In genomic region chr17:78921437-78921971, GRCh38 we compare ENCODE assay signal across 1 cellular context.
TF ChIP-seq lines count a peak whose summit lies in the region.

No MANE protein-coding gene starts in this region.

TF ChIP-seq in K562, 482 proteins besides CTCF, POLR2A, EP300 and RAD21 (continued from another document and continues in another):
- TF ChIP-seq MIER1 (IDR thresholded peaks at IDR 0.05; ENCODE audit: low read depth) (no peak), ATF7 (IDR thresholded peaks at IDR 0.05) (0 out of 2 replicates have a peak, but pooled peaks have one; percentile 37), ZFPM2 (CRISPR knock-in tag; IDR thresholded peaks at IDR 0.05) (no peak), ZNF165 (CRISPR knock-in tag; IDR thresholded peaks at IDR 0.05; ENCODE audit: borderline replicate concordance) (no peak), THRAP3 (IDR thresholded peaks at IDR 0.05; ENCODE audit: borderline replicate concordance) (no peak), CBFA2T3 (IDR thresholded peaks at IDR 0.05) (peak; percentile 84), RFX1 (IDR thresholded peaks at IDR 0.05) (no peak), CBFA2T2 (conservative IDR thresholded peaks at IDR 0.05) (peak; percentile 71), DMBX1 (CRISPR knock-in tag; IDR thresholded peaks at IDR 0.05; ENCODE audit: borderline replicate concordance) (no peak), ZSCAN29 (IDR thresholded peaks at IDR 0.05) (no peak), CTBP1 (IDR thresholded peaks at IDR 0.05; ENCODE audit: borderline replicate concordance) (peak; percentile 94), GABPB1 (CRISPR knock-in tag; IDR thresholded peaks at IDR 0.05) (0 out of 2 replicates have a peak, but pooled peaks have one; percentile 19), PBX2 (CRISPR knock-in tag; IDR thresholded peaks at IDR 0.05; ENCODE audit: low read depth) (no peak), PBX2 (tag; conservative IDR thresholded peaks at IDR 0.05; ENCODE audit: low read depth) (no peak), NKRF (IDR thresholded peaks at IDR 0.05; ENCODE audit: borderline replicate concordance) (no peak), PPARD (CRISPR knock-in tag; IDR thresholded peaks at IDR 0.05) (no peak), CBX2 (IDR thresholded peaks at IDR 0.05; ENCODE audit: insufficient read depth, low read length, poor library complexity, severe bottlenecking) (no peak), NCOR1 (IDR thresholded peaks at IDR 0.05) (peak; percentile 50; the same call in 1 of the 2 replicates), SMARCB1 (IDR thresholded peaks at IDR 0.05; ENCODE audit: insufficient read length, low read depth) (no peak), ID3 (CRISPR knock-in tag; IDR thresholded peaks at IDR 0.05) (no peak), ID3 (tag; IDR thresholded peaks at IDR 0.05) (no peak), ZNF644 (tag; IDR thresholded peaks at IDR 0.05; ENCODE audit: low read depth) (no peak), ESRRA (IDR thresholded peaks at IDR 0.05; ENCODE audit: borderline replicate concordance, low read depth) (peak; percentile 39; the same call in 1 of the 2 replicates), TFAM (CRISPR knock-in tag; conservative IDR thresholded peaks at IDR 0.05) (no peak), CCNT2 (IDR thresholded peaks at IDR 0.05; ENCODE audit: borderline replicate concordance, extremely low read depth, insufficient read length, low read depth, low read length) (peak; percentile 39), SPI1 (IDR thresholded peaks at IDR 0.05; ENCODE audit: borderline replicate concordance, low read depth, low read length) (no peak), SREBF1 (IDR thresholded peaks at IDR 0.05; ENCODE audit: borderline replicate concordance, low read depth, low read length) (no peak), ZBTB40 (IDR thresholded peaks at IDR 0.05) (no peak), ZBTB40 (CRISPR knock-in tag; IDR thresholded peaks at IDR 0.05) (no peak), ZNF239 (CRISPR knock-in tag; IDR thresholded peaks at IDR 0.05) (no peak), ZNF212 (CRISPR knock-in tag; IDR thresholded peaks at IDR 0.05) (no peak), E2F5 (CRISPR knock-in tag; IDR thresholded peaks at IDR 0.05) (no peak), MCM3 (IDR thresholded peaks at IDR 0.05) (no peak), NR4A1 (CRISPR knock-in tag; IDR thresholded peaks at IDR 0.05) (no peak), NR4A1 (tag; IDR thresholded peaks at IDR 0.05) (no peak), KLF16 (IDR thresholded peaks at IDR 0.05) (peak; percentile 29; the same call in 1 of the 2 replicates), ZNF143 (CRISPR knock-in tag; IDR thresholded peaks at IDR 0.05) (no peak), DNMT1 (IDR thresholded peaks at IDR 0.05) (no peak), L3MBTL2 (IDR thresholded peaks at IDR 0.05) (no peak)
- TF ChIP-seq, protein P1, sequence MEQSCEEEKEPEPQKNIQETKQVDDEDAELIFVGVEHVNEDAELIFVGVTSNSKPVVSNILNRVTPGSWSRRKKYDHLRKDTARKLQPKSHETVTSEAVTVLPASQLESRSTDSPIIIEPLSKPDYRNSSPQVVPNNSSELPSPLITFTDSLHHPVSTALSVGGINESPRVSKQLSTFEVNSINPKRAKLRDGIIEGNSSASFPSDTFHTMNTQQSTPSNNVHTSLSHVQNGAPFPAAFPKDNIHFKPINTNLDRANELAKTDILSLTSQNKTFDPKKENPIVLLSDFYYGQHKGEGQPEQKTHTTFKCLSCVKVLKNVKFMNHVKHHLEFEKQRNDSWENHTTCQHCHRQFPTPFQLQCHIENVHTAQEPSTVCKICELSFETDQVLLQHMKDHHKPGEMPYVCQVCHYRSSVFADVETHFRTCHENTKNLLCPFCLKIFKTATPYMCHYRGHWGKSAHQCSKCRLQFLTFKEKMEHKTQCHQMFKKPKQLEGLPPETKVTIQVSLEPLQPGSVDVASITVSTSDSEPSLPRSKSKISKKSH (CRISPR knock-in tag; IDR thresholded peaks at IDR 0.05): no peak
- TF ChIP-seq, protein P2, sequence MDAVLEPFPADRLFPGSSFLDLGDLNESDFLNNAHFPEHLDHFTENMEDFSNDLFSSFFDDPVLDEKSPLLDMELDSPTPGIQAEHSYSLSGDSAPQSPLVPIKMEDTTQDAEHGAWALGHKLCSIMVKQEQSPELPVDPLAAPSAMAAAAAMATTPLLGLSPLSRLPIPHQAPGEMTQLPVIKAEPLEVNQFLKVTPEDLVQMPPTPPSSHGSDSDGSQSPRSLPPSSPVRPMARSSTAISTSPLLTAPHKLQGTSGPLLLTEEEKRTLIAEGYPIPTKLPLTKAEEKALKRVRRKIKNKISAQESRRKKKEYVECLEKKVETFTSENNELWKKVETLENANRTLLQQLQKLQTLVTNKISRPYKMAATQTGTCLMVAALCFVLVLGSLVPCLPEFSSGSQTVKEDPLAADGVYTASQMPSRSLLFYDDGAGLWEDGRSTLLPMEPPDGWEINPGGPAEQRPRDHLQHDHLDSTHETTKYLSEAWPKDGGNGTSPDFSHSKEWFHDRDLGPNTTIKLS (IDR thresholded peaks at IDR 0.05; ENCODE audit: borderline replicate concordance, low read depth): no peak
- TF ChIP-seq, protein P3, sequence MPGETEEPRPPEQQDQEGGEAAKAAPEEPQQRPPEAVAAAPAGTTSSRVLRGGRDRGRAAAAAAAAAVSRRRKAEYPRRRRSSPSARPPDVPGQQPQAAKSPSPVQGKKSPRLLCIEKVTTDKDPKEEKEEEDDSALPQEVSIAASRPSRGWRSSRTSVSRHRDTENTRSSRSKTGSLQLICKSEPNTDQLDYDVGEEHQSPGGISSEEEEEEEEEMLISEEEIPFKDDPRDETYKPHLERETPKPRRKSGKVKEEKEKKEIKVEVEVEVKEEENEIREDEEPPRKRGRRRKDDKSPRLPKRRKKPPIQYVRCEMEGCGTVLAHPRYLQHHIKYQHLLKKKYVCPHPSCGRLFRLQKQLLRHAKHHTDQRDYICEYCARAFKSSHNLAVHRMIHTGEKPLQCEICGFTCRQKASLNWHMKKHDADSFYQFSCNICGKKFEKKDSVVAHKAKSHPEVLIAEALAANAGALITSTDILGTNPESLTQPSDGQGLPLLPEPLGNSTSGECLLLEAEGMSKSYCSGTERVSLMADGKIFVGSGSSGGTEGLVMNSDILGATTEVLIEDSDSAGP (CRISPR knock-in tag; IDR thresholded peaks at IDR 0.05): no peak
- TF ChIP-seq, protein P4, sequence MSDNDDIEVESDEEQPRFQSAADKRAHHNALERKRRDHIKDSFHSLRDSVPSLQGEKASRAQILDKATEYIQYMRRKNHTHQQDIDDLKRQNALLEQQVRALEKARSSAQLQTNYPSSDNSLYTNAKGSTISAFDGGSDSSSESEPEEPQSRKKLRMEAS (CRISPR knock-in tag; IDR thresholded peaks at IDR 0.05): no peak
- TF ChIP-seq, protein P5, sequence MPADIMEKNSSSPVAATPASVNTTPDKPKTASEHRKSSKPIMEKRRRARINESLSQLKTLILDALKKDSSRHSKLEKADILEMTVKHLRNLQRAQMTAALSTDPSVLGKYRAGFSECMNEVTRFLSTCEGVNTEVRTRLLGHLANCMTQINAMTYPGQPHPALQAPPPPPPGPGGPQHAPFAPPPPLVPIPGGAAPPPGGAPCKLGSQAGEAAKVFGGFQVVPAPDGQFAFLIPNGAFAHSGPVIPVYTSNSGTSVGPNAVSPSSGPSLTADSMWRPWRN (IDR thresholded peaks at IDR 0.05; ENCODE audit: low read depth): peak; percentile 69; the same call in 1 of the 2 replicates
